Comparison of ENCODE assay signal across 13 cellular contexts in genomic region chr4:38099908-38100407, GRCh38.
DNase-seq lines count a peak whose midpoint lies in the region; ATAC-seq and TF ChIP-seq lines count a peak whose summit lies in the region.
"Had no signal": no experiment of that assay in that cellular context is flagged by ENCODE, and none has a peak within 500 bp of the region (broad histone marks: within the 10 kb centered on the region; RNA-seq: fewer than 3 reads in every experiment).

No MANE protein-coding gene starts in this region.

- no peak overlapping the region for H3K4me3 ChIP-seq in astrocyte of the cerebellum (ENCODE audit: low read depth, low read length)
- no peak overlapping the region for H3K4me3 ChIP-seq in skeletal muscle satellite cell (ENCODE audit: low read length)
- H3K4me3 ChIP-seq: heart right ventricle had no signal

- H3K9ac ChIP-seq in skeletal muscle satellite cell (ENCODE audit: low read depth, low read length) = peak overlapping the region; percentile 76

- peaks cover 20% of the 10 kb centered on the region for H3K4me1 ChIP-seq in skeletal muscle satellite cell (ENCODE audit: control insufficient read depth, insufficient read depth, low read length)

- no peaks in the 10 kb centered on the region for H3K27me3 ChIP-seq in skeletal muscle satellite cell (ENCODE audit: control insufficient read depth, insufficient read depth, low read length)
- H3K27me3 ChIP-seq: heart right ventricle had no signal

- H3K9me3 ChIP-seq in skeletal muscle satellite cell (replicated peaks; ENCODE audit: low read length) = no peaks in the 10 kb centered on the region
- H3K9me3 ChIP-seq: heart right ventricle had no signal

- peak overlapping the region; percentile 36 for H3K4me2 ChIP-seq in skeletal muscle satellite cell (ENCODE audit: low read length)

- in situ Hi-C loops in astrocyte of the cerebellum (cut with HindIII; ENCODE audit: low sequenced_read_pairs) = loop anchor here (25.0 kb wide), 1 partner anchor 212 kb away; no protein-coding TSS in a partner anchor
- in situ Hi-C loops in KBM-7 (cut with MboI; ENCODE audit: low pct_unique_long_range_greater_than_20kb, low sequenced_read_pairs) = no loop called here

- DNase-seq in HCEC 1CT = peak; percentile 18
- peak; percentile 53 for DNase-seq in astrocyte of the cerebellum (ENCODE audit: low read depth)
- DNase-seq in hepatic stellate cell (ENCODE audit: low spot score) = peak; percentile 73
- DNase-seq in GM20000 (ENCODE audit: low spot score) = no peak
- DNase-seq in DMS79 treated with DMSO at 0.1 percent for 48 hours (lab: John Stamatoyannopoulos, UW) = no peak
- DNase-seq in KBM-7 = no peak
- DNase-seq: central memory CD4-positive, alpha-beta T cell; heart right ventricle; NCI-H146; stimulated activated naive CD8-positive, alpha-beta T cell treated with anti-CD3 and anti-CD28 coated beads, Interleukin-15, amount 100 ng/mL, for 72 hours; T-helper 9 cell had no signal

- TF ChIP-seq CTCF in astrocyte of the cerebellum (IDR thresholded peaks at IDR 0.05; ENCODE audit: low read depth, low read length, missing control alignments) (no peak), GM20000 (IDR thresholded peaks at IDR 0.05; ENCODE audit: extremely low read depth, missing control alignments) (no peak)

- peaks cover 10% of the 10 kb centered on the region for H3K36me3 ChIP-seq in skeletal muscle satellite cell (ENCODE audit: insufficient read depth, low read length)

- ATAC-seq in HG03432 (IDR thresholded peaks at IDR 0.05; ENCODE audit: unreplicated experiment) = no peak
- ATAC-seq: stimulated activated naive CD8-positive, alpha-beta T cell treated with anti-CD3 and anti-CD28 coated beads, Interleukin-15, amount 100 ng/mL, for 72 hours had no signal

Comparison
In these comparisons a context has a peak if more than half of its experiments do, and no peak if none do; other contexts are left out.
1. DNase-seq: peak in HCEC 1CT (single experiment), astrocyte of the cerebellum (single experiment) and hepatic stellate cell (single experiment); none in GM20000 (single experiment), DMS79 treated with DMSO at 0.1 percent for 48 hours (single experiment) and KBM-7 (single experiment).